Comparison of ENCODE assay signal across 1 cellular context in the genomic region with DNA sequence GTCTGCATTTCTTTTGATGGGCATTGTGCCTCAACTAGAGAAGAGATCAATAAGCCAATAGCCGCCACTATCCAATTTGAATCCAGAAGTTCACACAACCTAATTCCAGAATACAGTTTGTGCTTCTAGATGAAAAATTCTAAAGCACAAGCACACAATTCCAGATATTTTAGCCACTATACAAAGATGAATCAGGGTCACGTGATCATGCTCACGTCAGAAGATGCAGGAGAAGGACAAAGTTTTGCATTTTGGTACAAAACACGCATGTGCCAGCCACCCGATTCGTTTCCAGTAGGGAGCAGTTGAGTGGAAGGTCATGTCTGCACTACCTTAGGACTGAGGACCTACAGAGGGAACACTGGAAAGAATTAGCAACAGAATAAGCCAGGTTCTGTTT.
TF ChIP-seq lines count a peak whose summit lies in the region.

No MANE protein-coding gene starts in this region.

TF ChIP-seq in GM23338, 12 proteins besides CTCF, POLR2A, EP300 and RAD21 (continued from another document):
- no peak for TF ChIP-seq ZNF331 (CRISPR knock-in tag; IDR thresholded peaks at IDR 0.05; ENCODE audit: low read depth)
- TF ChIP-seq EZH2phosphoT487 (IDR thresholded peaks at IDR 0.05; ENCODE audit: unreplicated experiment) = no peak
